ENCODE assay signal across 1 cellular context in the genomic region with DNA sequence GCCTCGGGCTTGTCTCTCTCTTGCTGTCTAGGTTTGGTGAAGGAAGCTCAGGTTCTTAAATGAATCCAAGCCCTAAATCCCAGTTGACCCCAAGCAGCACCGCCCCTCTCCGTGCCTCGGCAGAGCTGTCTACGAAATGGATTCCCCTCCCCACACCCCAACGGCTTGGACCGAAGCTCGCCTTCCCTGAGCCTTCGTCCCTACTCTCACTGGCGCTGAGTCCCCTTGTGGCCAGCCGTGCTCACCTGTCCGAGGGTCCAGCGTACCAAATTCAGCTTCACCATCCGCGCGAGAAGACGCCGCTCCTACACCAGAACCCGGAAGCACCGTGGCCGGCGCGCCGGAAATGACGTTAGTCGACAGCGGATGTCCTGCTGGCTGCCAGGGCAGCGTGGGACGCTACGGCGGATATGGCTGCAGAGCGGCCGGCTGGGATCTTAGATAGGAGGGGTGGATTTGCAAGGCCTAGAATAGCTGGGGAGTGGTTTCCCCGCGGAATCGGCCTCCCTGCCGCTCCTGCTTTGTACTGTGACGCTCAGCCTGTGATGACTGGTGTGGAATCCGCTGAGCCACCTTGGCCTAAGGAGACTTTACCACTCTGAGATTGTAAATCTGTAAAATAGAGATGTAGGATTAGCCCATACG.
TF ChIP-seq lines count a peak whose summit lies in the region.

A gene (minus strand): TSS at position 325 of the 645 bp plus-strand sequence. CDS start 2,201 bp downstream, outside the sequence.

TF ChIP-seq in K562, 482 proteins besides CTCF, POLR2A, EP300 and RAD21 (continued from another document):
- TF ChIP-seq, protein P1, sequence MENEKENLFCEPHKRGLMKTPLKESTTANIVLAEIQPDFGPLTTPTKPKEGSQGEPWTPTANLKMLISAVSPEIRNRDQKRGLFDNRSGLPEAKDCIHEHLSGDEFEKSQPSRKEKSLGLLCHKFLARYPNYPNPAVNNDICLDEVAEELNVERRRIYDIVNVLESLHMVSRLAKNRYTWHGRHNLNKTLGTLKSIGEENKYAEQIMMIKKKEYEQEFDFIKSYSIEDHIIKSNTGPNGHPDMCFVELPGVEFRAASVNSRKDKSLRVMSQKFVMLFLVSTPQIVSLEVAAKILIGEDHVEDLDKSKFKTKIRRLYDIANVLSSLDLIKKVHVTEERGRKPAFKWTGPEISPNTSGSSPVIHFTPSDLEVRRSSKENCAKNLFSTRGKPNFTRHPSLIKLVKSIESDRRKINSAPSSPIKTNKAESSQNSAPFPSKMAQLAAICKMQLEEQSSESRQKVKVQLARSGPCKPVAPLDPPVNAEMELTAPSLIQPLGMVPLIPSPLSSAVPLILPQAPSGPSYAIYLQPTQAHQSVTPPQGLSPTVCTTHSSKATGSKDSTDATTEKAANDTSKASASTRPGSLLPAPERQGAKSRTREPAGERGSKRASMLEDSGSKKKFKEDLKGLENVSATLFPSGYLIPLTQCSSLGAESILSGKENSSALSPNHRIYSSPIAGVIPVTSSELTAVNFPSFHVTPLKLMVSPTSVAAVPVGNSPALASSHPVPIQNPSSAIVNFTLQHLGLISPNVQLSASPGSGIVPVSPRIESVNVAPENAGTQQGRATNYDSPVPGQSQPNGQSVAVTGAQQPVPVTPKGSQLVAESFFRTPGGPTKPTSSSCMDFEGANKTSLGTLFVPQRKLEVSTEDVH (IDR thresholded peaks at IDR 0.05; ENCODE audit: low read depth, partially characterized antibody): peak; percentile 85
- no peak for TF ChIP-seq SRF (CRISPR knock-in tag; IDR thresholded peaks at IDR 0.05)
- no peak for TF ChIP-seq ZNF232 (CRISPR knock-in tag; IDR thresholded peaks at IDR 0.05)
- no peak for TF ChIP-seq NR4A1 (CRISPR knock-in tag; IDR thresholded peaks at IDR 0.05)
- TF ChIP-seq NR4A1 (tag; IDR thresholded peaks at IDR 0.05): no peak
- TF ChIP-seq LEF1 (IDR thresholded peaks at IDR 0.05): no peak
- TF ChIP-seq GABPB1 (CRISPR knock-in tag; IDR thresholded peaks at IDR 0.05): peak; percentile 97
- TF ChIP-seq, protein P2, sequence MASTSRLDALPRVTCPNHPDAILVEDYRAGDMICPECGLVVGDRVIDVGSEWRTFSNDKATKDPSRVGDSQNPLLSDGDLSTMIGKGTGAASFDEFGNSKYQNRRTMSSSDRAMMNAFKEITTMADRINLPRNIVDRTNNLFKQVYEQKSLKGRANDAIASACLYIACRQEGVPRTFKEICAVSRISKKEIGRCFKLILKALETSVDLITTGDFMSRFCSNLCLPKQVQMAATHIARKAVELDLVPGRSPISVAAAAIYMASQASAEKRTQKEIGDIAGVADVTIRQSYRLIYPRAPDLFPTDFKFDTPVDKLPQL (IDR thresholded peaks at IDR 0.05; ENCODE audit: extremely low read depth, insufficient read length): no peak
- TF ChIP-seq, protein P3, sequence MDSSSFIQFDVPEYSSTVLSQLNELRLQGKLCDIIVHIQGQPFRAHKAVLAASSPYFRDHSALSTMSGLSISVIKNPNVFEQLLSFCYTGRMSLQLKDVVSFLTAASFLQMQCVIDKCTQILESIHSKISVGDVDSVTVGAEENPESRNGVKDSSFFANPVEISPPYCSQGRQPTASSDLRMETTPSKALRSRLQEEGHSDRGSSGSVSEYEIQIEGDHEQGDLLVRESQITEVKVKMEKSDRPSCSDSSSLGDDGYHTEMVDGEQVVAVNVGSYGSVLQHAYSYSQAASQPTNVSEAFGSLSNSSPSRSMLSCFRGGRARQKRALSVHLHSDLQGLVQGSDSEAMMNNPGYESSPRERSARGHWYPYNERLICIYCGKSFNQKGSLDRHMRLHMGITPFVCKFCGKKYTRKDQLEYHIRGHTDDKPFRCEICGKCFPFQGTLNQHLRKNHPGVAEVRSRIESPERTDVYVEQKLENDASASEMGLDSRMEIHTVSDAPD (CRISPR knock-in tag; IDR thresholded peaks at IDR 0.05): no peak
- TF ChIP-seq ZNF778 (CRISPR knock-in tag; IDR thresholded peaks at IDR 0.05): no peak
- no peak for TF ChIP-seq ZBED1 (IDR thresholded peaks at IDR 0.05)
- no peak for TF ChIP-seq ZC3H8 (IDR thresholded peaks at IDR 0.05)
- peak; percentile 35; the same call in 1 of the 2 replicates for TF ChIP-seq SOX6 (IDR thresholded peaks at IDR 0.05)
- no peak for TF ChIP-seq NR2F6 (CRISPR knock-in tag; IDR thresholded peaks at IDR 0.05)
- no peak for TF ChIP-seq STAT5B (CRISPR knock-in tag; IDR thresholded peaks at IDR 0.05)
- TF ChIP-seq SMARCE1 (IDR thresholded peaks at IDR 0.05): no peak
- no peak for TF ChIP-seq NONO (IDR thresholded peaks at IDR 0.05; ENCODE audit: low read depth in 2 of 2, low read length in 1 of 2)
- TF ChIP-seq, protein P4, sequence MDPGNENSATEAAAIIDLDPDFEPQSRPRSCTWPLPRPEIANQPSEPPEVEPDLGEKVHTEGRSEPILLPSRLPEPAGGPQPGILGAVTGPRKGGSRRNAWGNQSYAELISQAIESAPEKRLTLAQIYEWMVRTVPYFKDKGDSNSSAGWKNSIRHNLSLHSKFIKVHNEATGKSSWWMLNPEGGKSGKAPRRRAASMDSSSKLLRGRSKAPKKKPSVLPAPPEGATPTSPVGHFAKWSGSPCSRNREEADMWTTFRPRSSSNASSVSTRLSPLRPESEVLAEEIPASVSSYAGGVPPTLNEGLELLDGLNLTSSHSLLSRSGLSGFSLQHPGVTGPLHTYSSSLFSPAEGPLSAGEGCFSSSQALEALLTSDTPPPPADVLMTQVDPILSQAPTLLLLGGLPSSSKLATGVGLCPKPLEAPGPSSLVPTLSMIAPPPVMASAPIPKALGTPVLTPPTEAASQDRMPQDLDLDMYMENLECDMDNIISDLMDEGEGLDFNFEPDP (CRISPR knock-in tag; IDR thresholded peaks at IDR 0.05): no peak
- TF ChIP-seq, protein P5, sequence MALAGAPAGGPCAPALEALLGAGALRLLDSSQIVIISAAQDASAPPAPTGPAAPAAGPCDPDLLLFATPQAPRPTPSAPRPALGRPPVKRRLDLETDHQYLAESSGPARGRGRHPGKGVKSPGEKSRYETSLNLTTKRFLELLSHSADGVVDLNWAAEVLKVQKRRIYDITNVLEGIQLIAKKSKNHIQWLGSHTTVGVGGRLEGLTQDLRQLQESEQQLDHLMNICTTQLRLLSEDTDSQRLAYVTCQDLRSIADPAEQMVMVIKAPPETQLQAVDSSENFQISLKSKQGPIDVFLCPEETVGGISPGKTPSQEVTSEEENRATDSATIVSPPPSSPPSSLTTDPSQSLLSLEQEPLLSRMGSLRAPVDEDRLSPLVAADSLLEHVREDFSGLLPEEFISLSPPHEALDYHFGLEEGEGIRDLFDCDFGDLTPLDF (CRISPR knock-in tag; IDR thresholded peaks at IDR 0.05): no peak
- TF ChIP-seq TRIM28 (IDR thresholded peaks at IDR 0.05): no peak
- TF ChIP-seq OTX1 (CRISPR knock-in tag; IDR thresholded peaks at IDR 0.05): no peak
- no peak for TF ChIP-seq ZNF445 (CRISPR knock-in tag; IDR thresholded peaks at IDR 0.05; ENCODE audit: low read depth)
- TF ChIP-seq, protein P6, sequence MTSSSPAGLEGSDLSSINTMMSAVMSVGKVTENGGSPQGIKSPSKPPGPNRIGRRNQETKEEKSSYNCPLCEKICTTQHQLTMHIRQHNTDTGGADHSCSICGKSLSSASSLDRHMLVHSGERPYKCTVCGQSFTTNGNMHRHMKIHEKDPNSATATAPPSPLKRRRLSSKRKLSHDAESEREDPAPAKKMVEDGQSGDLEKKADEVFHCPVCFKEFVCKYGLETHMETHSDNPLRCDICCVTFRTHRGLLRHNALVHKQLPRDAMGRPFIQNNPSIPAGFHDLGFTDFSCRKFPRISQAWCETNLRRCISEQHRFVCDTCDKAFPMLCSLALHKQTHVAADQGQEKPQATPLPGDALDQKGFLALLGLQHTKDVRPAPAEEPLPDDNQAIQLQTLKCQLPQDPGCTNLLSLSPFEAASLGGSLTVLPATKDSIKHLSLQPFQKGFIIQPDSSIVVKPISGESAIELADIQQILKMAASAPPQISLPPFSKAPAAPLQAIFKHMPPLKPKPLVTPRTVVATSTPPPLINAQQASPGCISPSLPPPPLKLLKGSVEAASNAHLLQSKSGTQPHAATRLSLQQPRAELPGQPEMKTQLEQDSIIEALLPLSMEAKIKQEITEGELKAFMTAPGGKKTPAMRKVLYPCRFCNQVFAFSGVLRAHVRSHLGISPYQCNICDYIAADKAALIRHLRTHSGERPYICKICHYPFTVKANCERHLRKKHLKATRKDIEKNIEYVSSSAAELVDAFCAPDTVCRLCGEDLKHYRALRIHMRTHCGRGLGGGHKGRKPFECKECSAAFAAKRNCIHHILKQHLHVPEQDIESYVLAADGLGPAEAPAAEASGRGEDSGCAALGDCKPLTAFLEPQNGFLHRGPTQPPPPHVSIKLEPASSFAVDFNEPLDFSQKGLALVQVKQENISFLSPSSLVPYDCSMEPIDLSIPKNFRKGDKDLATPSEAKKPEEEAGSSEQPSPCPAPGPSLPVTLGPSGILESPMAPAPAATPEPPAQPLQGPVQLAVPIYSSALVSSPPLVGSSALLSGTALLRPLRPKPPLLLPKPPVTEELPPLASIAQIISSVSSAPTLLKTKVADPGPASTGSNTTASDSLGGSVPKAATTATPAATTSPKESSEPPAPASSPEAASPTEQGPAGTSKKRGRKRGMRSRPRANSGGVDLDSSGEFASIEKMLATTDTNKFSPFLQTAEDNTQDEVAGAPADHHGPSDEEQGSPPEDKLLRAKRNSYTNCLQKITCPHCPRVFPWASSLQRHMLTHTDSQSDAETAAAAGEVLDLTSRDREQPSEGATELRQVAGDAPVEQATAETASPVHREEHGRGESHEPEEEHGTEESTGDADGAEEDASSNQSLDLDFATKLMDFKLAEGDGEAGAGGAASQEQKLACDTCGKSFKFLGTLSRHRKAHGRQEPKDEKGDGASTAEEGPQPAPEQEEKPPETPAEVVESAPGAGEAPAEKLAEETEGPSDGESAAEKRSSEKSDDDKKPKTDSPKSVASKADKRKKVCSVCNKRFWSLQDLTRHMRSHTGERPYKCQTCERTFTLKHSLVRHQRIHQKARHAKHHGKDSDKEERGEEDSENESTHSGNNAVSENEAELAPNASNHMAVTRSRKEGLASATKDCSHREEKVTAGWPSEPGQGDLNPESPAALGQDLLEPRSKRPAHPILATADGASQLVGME (CRISPR knock-in tag; IDR thresholded peaks at IDR 0.05): no peak
- TF ChIP-seq, protein P7, sequence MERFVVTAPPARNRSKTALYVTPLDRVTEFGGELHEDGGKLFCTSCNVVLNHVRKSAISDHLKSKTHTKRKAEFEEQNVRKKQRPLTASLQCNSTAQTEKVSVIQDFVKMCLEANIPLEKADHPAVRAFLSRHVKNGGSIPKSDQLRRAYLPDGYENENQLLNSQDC (CRISPR knock-in tag; IDR thresholded peaks at IDR 0.05): no peak
- no peak for TF ChIP-seq DNMT1 (IDR thresholded peaks at IDR 0.05)
- TF ChIP-seq FUS (optimal IDR thresholded peaks at IDR 0.05; ENCODE audit: low read depth, low read length): no peak
- peak; percentile 23; the same call in 1 of the 2 replicates for TF ChIP-seq PML (IDR thresholded peaks at IDR 0.05; ENCODE audit: low read length)
- TF ChIP-seq, protein P8, sequence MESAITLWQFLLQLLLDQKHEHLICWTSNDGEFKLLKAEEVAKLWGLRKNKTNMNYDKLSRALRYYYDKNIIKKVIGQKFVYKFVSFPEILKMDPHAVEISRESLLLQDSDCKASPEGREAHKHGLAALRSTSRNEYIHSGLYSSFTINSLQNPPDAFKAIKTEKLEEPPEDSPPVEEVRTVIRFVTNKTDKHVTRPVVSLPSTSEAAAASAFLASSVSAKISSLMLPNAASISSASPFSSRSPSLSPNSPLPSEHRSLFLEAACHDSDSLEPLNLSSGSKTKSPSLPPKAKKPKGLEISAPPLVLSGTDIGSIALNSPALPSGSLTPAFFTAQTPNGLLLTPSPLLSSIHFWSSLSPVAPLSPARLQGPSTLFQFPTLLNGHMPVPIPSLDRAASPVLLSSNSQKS (CRISPR knock-in tag; IDR thresholded peaks at IDR 0.05): no peak
- TF ChIP-seq PHF8 (IDR thresholded peaks at IDR 0.05; ENCODE audit: borderline replicate concordance, low read length): peak; percentile 76; the same call in 1 of the 2 replicates
- TF ChIP-seq KLF10 (CRISPR knock-in tag; IDR thresholded peaks at IDR 0.05): no peak
- TF ChIP-seq HMG20B (CRISPR knock-in tag; IDR thresholded peaks at IDR 0.05): no peak
- TF ChIP-seq SETDB1 (IDR thresholded peaks at IDR 0.05; ENCODE audit: low read length): no peak
- TF ChIP-seq, protein P9, sequence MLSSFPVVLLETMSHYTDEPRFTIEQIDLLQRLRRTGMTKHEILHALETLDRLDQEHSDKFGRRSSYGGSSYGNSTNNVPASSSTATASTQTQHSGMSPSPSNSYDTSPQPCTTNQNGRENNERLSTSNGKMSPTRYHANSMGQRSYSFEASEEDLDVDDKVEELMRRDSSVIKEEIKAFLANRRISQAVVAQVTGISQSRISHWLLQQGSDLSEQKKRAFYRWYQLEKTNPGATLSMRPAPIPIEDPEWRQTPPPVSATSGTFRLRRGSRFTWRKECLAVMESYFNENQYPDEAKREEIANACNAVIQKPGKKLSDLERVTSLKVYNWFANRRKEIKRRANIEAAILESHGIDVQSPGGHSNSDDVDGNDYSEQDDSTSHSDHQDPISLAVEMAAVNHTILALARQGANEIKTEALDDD (IDR thresholded peaks at IDR 0.05): no peak
- no peak for TF ChIP-seq L3MBTL2 (IDR thresholded peaks at IDR 0.05)
TF ChIP-seq in K562: peak in this region for 96.
